ENCODE assay signal across 23 cellular contexts in genomic region chr13:32391101-32391620, GRCh38. TPM values are rescaled to one million over a fixed set of nuclear protein-coding genes. Genes with fewer than 3 reads are reported as not detected.
A peak's percentile ranks its signal among the peaks of the same experiment; 100 is the strongest.
DNase-seq lines count a peak whose midpoint lies in the region; ATAC-seq and TF ChIP-seq lines count a peak whose summit lies in the region.
"Had no signal": no experiment of that assay in that cellular context is flagged by ENCODE, and none has a peak within 500 bp of the region (broad histone marks: within the 10 kb centered on the region; RNA-seq: fewer than 3 reads in every experiment).

No MANE protein-coding gene starts in this region.

- no peak overlapping the region for H3K56ac ChIP-seq in IMR-90 (ENCODE audit: extremely low read depth, insufficient read depth, low read length)

- no peak overlapping the region for H3K9ac ChIP-seq in IMR-90 (ENCODE audit: low read depth, low read length)
- H3K9ac ChIP-seq in endodermal cell (ENCODE audit: extremely low read depth, low read length, poor library complexity, severe bottlenecking) = no peak overlapping the region

- H4K5ac ChIP-seq in IMR-90 (ENCODE audit: low read depth, low read length) = no peak overlapping the region

- H3K23ac ChIP-seq in IMR-90 (ENCODE audit: low read depth, low read length) = no peak overlapping the region

- H3K4ac ChIP-seq in IMR-90 (ENCODE audit: low read depth, low read length) = no peak overlapping the region

- H4K20me1 ChIP-seq in IMR-90 (ENCODE audit: insufficient read depth, low read length) = no peaks in the 10 kb centered on the region

- no peaks in the 10 kb centered on the region for H3K4me1 ChIP-seq in IMR-90 (ENCODE audit: control insufficient read depth, insufficient read depth, low read length)
- no peaks in the 10 kb centered on the region for H3K4me1 ChIP-seq in endodermal cell (ENCODE audit: control insufficient read depth, insufficient read depth, low read length)
- H3K4me1 ChIP-seq in Peyer's patch = peaks cover 0 to 3% (median 0%) of the 10 kb centered on the region in 4 donors
- H3K4me1 ChIP-seq: uterus had no signal

- H3K27me3 ChIP-seq in IMR-90 (ENCODE audit: control insufficient read depth, insufficient read depth, low read length) (no peaks in the 10 kb centered on the region), endodermal cell (ENCODE audit: control insufficient read depth, insufficient read depth, low read length, poor library complexity, severe bottlenecking) (no peaks in the 10 kb centered on the region), Peyer's patch (no peaks in the 10 kb centered on the region)
- H3K27me3 ChIP-seq: dorsolateral prefrontal cortex, uterus had no signal

- no peak overlapping the region for H3K4me3 Mint-ChIP-seq in endodermal cell
- no peak overlapping the region for H3K4me3 Mint-ChIP-seq in mesothelial cell of epicardium

- no peak overlapping the region for H2BK5ac ChIP-seq in IMR-90 (ENCODE audit: low read depth, low read length, poor library complexity, severe bottlenecking)

- DNase-seq in D341Med (ENCODE audit: low spot score) (peak; percentile 16), IMR-90 (no peak), endodermal cell (peak; percentile 68), mesothelial cell of epicardium (ENCODE audit: low spot score in 2 of 2, unreplicated experiment in 2 of 2) (no peak), Peyer's patch (no peak), left cardiac atrium (no peak), hepatic stellate cell (ENCODE audit: low spot score) (no peak)
- no peak for DNase-seq in stimulated activated naive CD4-positive, alpha-beta T cell treated with Interleukin-2 at 50 U/mL for 16 hours (lab: John Stamatoyannopoulos, UW)
- DNase-seq: ACHN; activated CD4-positive, CD25-positive, alpha-beta regulatory T cell treated with anti-CD3 and anti-CD28 coated beads, Interleukin-2, amount 50 U/mL, for 72 hours; activated naive CD4-positive, alpha-beta T cell treated with anti-CD3 and anti-CD28 coated beads, Interleukin-2, amount 50 U/mL, for 16 hours; C1 segment of cervical spinal cord; dorsolateral prefrontal cortex; EL; foreskin fibroblast; GOT3; NCI-H187 treated with DMSO at 0.1 percent for 48 hours; NCI-H345; NCI-H774; OCI-M1; uterus had no signal

- intact Hi-C loops in IMR-90 (cut with micrococcal nuclease) (no loop called here), left cardiac atrium (cut with DNase I) (no loop called here)

- BruUV-seq in IMR-90 (replicated peaks; lab: Mats Ljungman, UMichigan) = no TSS peak

- POLR2A ChIA-PET in IMR-90 (lab: Charles Lee; ENCODE audit: unreplicated experiment) = interaction anchor here (0.6 kb wide), 1 partner anchor 439 kb away, joined by 3 read pairs; no protein-coding TSS in a partner anchor

- 0 out of 2 replicates have a peak, but pooled peaks cover 2% of the 10 kb centered on the region for H3K9me1 ChIP-seq in IMR-90 (ENCODE audit: insufficient read depth, low read length)

- CTCF ChIA-PET in IMR-90 (lab: Yijun Ruan, JAX) = interaction anchor here (0.5 kb wide), 1 partner anchor 43 kb away, joined by 3 read pairs; no protein-coding TSS in a partner anchor

- H3K14ac ChIP-seq in IMR-90 (replicated peaks; ENCODE audit: low read depth, low read length) = no peak overlapping the region

- no peak overlapping the region for H2AK5ac ChIP-seq in IMR-90 (ENCODE audit: low read depth, low read length)

- no peak for TF ChIP-seq RAD21 in IMR-90 (IDR thresholded peaks at IDR 0.05; ENCODE audit: low read length)

- H3K27ac Mint-ChIP-seq in endodermal cell (no peak overlapping the region), mesothelial cell of epicardium (peak overlapping the region; percentile 21)
- H3K27ac Mint-ChIP-seq: progenitor cell of endocrine pancreas had no signal

- H3K27me3 Mint-ChIP-seq in endodermal cell (ENCODE audit: insufficient read depth) (no peaks in the 10 kb centered on the region), mesothelial cell of epicardium (ENCODE audit: low read depth) (no peaks in the 10 kb centered on the region)

- H4K91ac ChIP-seq in IMR-90 (ENCODE audit: insufficient read depth, low read depth, low read length) = no peak overlapping the region

- ATAC-seq in IMR-90 (ENCODE audit: low read depth) = no peak; the same call in 1 of the 2 replicates
- no peak for ATAC-seq in left cardiac atrium
- ATAC-seq: Right ventricle myocardium inferior had no signal

- peak overlapping the region; percentile 49 for H2AFZ ChIP-seq in IMR-90 (replicated peaks; ENCODE audit: low read length, poor library complexity)

- H3K4me1 Mint-ChIP-seq in endodermal cell = no peaks in the 10 kb centered on the region
- H3K4me1 Mint-ChIP-seq in mesothelial cell of epicardium = peaks cover 6% of the 10 kb centered on the region

- dilution Hi-C loops in IMR-90 (cut with HindIII; ENCODE audit: low sequenced_read_pairs, unreplicated experiment) = no loop called here

- peak overlapping the region; percentile 45 for H2AK9ac ChIP-seq in IMR-90 (replicated peaks; ENCODE audit: low read depth, low read length, poor library complexity)

- WGBS in IMR-90 (ENCODE audit: extremely low coverage in 2 of 2, insufficient read length in 1 of 2), 2 experiments = 78% methylated on average over 3 of the region's 4 CpGs; no CpG with 5 or more reads in 1 of the 2 experiments
- 42 to 67% methylated on average over 2 to 4 of the region's 4 CpGs for WGBS in endodermal cell (ENCODE audit: insufficient coverage in 1 of 2, insufficient read length in 1 of 2), 2 experiments

- H3K36me3 ChIP-seq in IMR-90 (ENCODE audit: control insufficient read depth, insufficient read depth, low read length) (no peaks in the 10 kb centered on the region), endodermal cell (ENCODE audit: control insufficient read depth, insufficient read depth, low read length) (no peaks in the 10 kb centered on the region), Peyer's patch (no peaks in the 10 kb centered on the region)
- H3K36me3 ChIP-seq: uterus had no signal

- TF ChIP-seq CTCF in IMR-90 (conservative IDR thresholded peaks at IDR 0.05; ENCODE audit: low read depth, low read length) (no peak), endodermal cell (conservative IDR thresholded peaks at IDR 0.05) (no peak), mesothelial cell of epicardium (IDR thresholded peaks at IDR 0.05; ENCODE audit: unreplicated experiment) (no peak), Peyer's patch (IDR thresholded peaks at IDR 0.05) (no peak)

- no peaks in the 10 kb centered on the region for H3K79me1 ChIP-seq in IMR-90 (ENCODE audit: low read depth in 1 of 2, low read length in 2 of 2)

- H3K36me3 Mint-ChIP-seq in endodermal cell (ENCODE audit: low read depth) = peaks cover 13% of the 10 kb centered on the region
- H3K36me3 Mint-ChIP-seq in mesothelial cell of epicardium = peaks cover 3% of the 10 kb centered on the region

- H2BK15ac ChIP-seq in IMR-90 (ENCODE audit: low read depth, low read length) = no peak overlapping the region

- no peak overlapping the region for H2BK120ac ChIP-seq in IMR-90 (ENCODE audit: low read depth, low read length)

- H3K4me3 ChIP-seq in IMR-90 (ENCODE audit: insufficient read depth, low read depth, low read length) (no peak overlapping the region), endodermal cell (ENCODE audit: low read length) (no peak overlapping the region), Peyer's patch (no peak overlapping the region)
- H3K4me3 ChIP-seq: dorsolateral prefrontal cortex, uterus had no signal

- H3K9me3 ChIP-seq in IMR-90 (ENCODE audit: control insufficient read depth, insufficient read depth, low read length) (no peaks in the 10 kb centered on the region), endodermal cell (ENCODE audit: control insufficient read depth, low read length) (no peaks in the 10 kb centered on the region), Peyer's patch (no peaks in the 10 kb centered on the region)
- H3K9me3 ChIP-seq: uterus had no signal

- no peak overlapping the region for H2BK20ac ChIP-seq in IMR-90 (ENCODE audit: low read depth, low read length)

- no peak overlapping the region for H4K8ac ChIP-seq in IMR-90 (ENCODE audit: low read depth in 2 of 2, low read length in 2 of 2)

- H3K27ac ChIP-seq in IMR-90 (ENCODE audit: insufficient read depth, low read length) (no peak overlapping the region), endodermal cell (ENCODE audit: low read depth, low read length) (no peak overlapping the region), Peyer's patch (no peak overlapping the region)
- H3K27ac ChIP-seq: dorsolateral prefrontal cortex, uterus had no signal

- H3K9me3 Mint-ChIP-seq in endodermal cell (no peaks in the 10 kb centered on the region), mesothelial cell of epicardium (no peaks in the 10 kb centered on the region)

- H3K18ac ChIP-seq in IMR-90 (ENCODE audit: low read depth, low read length) = no peak overlapping the region

- TF ChIP-seq POLR2A in IMR-90 (IDR thresholded peaks at IDR 0.05; ENCODE audit: low read depth, low read length) (no peak), Peyer's patch (IDR thresholded peaks at IDR 0.05) (no peak)

- H3K4me2 ChIP-seq in IMR-90 (ENCODE audit: low read depth, low read length) = no peak overlapping the region

- in situ Hi-C loops in IMR-90 (cut with MboI; ENCODE audit: low sequenced_read_pairs) = no loop called here

TF ChIP-seq in IMR-90, 13 proteins besides CTCF, POLR2A, EP300 and RAD21 (continues in another document):
- TF ChIP-seq RCOR1 (IDR thresholded peaks at IDR 0.05; ENCODE audit: insufficient replicate concordance, low read length) (no peak), MAZ (IDR thresholded peaks at IDR 0.05; ENCODE audit: borderline replicate concordance, low read depth, low read length) (no peak), MAFK (IDR thresholded peaks at IDR 0.05; ENCODE audit: low read depth, low read length) (no peak), BHLHE40 (IDR thresholded peaks at IDR 0.05; ENCODE audit: low read depth, low read length) (no peak), ELK1 (IDR thresholded peaks at IDR 0.05; ENCODE audit: borderline replicate concordance, low read depth, low read length) (no peak)

RNA-seq across cellular contexts. Expression of gene N4BP2L1, which starts 36.8 kb away (rescaled TPM):
- 0.18 and 0.28 TPM in 2 replicates for total RNA-seq in IMR-90 (2012; rRNA removed)
- 0.19 and 0.46 TPM in 2 replicates for polyA plus RNA-seq in IMR-90 (2012; rRNA removed)
- 0.10 and 0.13 TPM in 2 replicates for polyA plus RNA-seq in IMR-90 (2012; cell fraction: cytosol; rRNA removed)
- polyA plus RNA-seq in IMR-90 (2012; cell fraction: nucleus; rRNA removed; ENCODE audit: low replicate concordance) = 1.1 and 6.7 TPM in 2 replicates
- 10 to 100 TPM in 1 of 2 donors, 1 to 10 TPM in 1; 4.0 to 10.3 TPM for total RNA-seq in endodermal cell
- 4.6 TPM for polyA plus RNA-seq in endodermal cell (2013, experiment 1 of 2)
- 3.2 TPM for polyA plus RNA-seq in endodermal cell (2013, experiment 2 of 2)
- 12.6 to 13.7 TPM (median 13.4 TPM) in 3 replicates for total RNA-seq in mesothelial cell of epicardium
- 10 to 100 TPM; 17.2 to 31.5 (median 21.7) TPM for total RNA-seq in Peyer's patch
- 1 to 10 TPM; 4.7 to 6.7 TPM for total RNA-seq in left cardiac atrium

Comparison
In these comparisons a context has a peak if more than half of its experiments do, and no peak if none do; other contexts are left out.
1. DNase-seq: peak in D341Med (single experiment) and endodermal cell (single experiment); none in IMR-90 (single experiment), mesothelial cell of epicardium (0 of 2), Peyer's patch (0 of 3), left cardiac atrium (single experiment), stimulated activated naive CD4-positive, alpha-beta T cell treated with Interleukin-2 at 50 U/mL for 16 hours (single experiment) and hepatic stellate cell (single experiment).